In the genomic region with DNA sequence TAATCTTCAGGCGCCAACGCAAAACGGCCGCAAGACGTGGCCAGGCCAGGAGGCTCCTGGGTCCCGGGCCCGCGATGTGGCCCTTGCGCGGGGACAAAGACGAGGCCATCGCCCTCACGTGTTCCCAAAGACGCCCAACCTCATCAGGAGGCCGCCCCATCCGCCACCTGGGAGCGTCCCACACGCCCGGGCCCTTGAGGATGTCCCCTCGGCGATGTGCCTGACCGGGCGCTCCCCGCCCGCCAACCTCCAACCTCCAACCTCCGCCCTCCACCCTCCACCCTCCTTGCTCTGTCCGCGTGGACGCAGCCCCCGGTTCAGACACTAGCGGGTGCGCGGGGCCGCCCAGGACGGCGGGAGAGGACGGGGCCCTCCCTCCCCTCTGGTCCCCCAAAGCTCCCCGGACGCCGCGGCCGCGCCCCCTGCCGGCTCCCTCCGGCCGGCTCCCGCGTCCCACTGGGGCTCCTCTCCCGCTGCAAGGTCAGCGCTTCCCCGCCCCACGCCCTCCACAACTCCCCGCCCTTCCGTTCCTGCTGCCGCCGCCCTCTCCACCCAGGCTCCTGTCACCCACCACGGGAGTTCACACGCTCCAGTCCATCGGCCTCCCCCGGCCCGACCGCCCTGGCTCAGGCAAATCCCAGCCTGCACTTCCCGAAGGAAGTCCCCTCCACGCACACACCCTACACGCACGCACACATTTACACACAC, we compare ENCODE assay signal across 8 cellular contexts.
A peak's percentile ranks its signal among the peaks of the same experiment; 100 is the strongest.
DNase-seq lines count a peak whose midpoint lies in the region; ATAC-seq and TF ChIP-seq lines count a peak whose summit lies in the region.

No MANE protein-coding gene starts in this region.

- H3K4me2 ChIP-seq in BLaER1: peak overlapping the region; percentile 95

- intact Hi-C loops in left ventricle myocardium superior (cut with micrococcal nuclease) (no loop called here), gastrocnemius medialis (cut with DNase I; ENCODE audit: low total_unique reads) (no loop called here)

- H3K9me3 ChIP-seq in BLaER1 (no peaks in the 10 kb centered on the region), gastrocnemius medialis (no peaks in the 10 kb centered on the region)

- peak; percentile 83 for DNase-seq in NB4 (ENCODE audit: low read depth)
- peak; percentile 76 for DNase-seq in activated CD8-positive, alpha-beta memory T cell treated with anti-CD3 and anti-CD28 coated beads, Interleukin-2, amount 50 U/mL, for 48 hours
- peak; percentile 63 for DNase-seq in left ventricle myocardium superior
- DNase-seq in gastrocnemius medialis: no peak
- no peak for DNase-seq in HuH-7 (ENCODE audit: low spot score)
- no peak for DNase-seq in COLO829 (ENCODE audit: low spot score)

- H3K36me3 ChIP-seq in BLaER1: no peaks in the 10 kb centered on the region
- no peaks in the 10 kb centered on the region for H3K36me3 ChIP-seq in gastrocnemius medialis

- peak overlapping the region; percentile 47; the same call in 1 of the 2 replicates for H3K9ac ChIP-seq in BLaER1

- H3K4me3 ChIP-seq in BLaER1 (peak overlapping the region; percentile 65), NB4 (ENCODE audit: low read depth, low read length) (peak overlapping the region; percentile 11), gastrocnemius medialis (peak overlapping the region; percentile 6 to 33 (median 16))

- no peaks in the 10 kb centered on the region for H3K27me3 ChIP-seq in BLaER1
- H3K27me3 ChIP-seq in gastrocnemius medialis: peaks cover 26 to 32% (median 30%) of the 10 kb centered on the region in 3 donors

- TF ChIP-seq POLR2A in NB4 (IDR thresholded peaks at IDR 0.05; ENCODE audit: extremely low read depth, insufficient read length) (no peak), gastrocnemius medialis (IDR thresholded peaks at IDR 0.05) (no peak)

- in situ Hi-C loops in gastrocnemius medialis (cut with MboI; ENCODE audit: low sequenced_read_pairs in 4 of 4): no loop called here

- ATAC-seq in left ventricle myocardium superior (peak; percentile 83), gastrocnemius medialis (no peak), HG02973 (IDR thresholded peaks at IDR 0.05; ENCODE audit: unreplicated experiment) (no peak)

- H3K27ac ChIP-seq in BLaER1: 0 out of 2 replicates have a peak overlapping the region, but pooled peaks have one; percentile 18
- no peak overlapping the region for H3K27ac ChIP-seq in gastrocnemius medialis

- H3K4me1 ChIP-seq in BLaER1 (peaks cover 58% of the 10 kb centered on the region), gastrocnemius medialis (peaks cover 0 to 4% of the 10 kb centered on the region in 2 donors)

- no peaks in the 10 kb centered on the region for H4K20me1 ChIP-seq in BLaER1

- peak; percentile 44 for TF ChIP-seq CTCF in NB4 (IDR thresholded peaks at IDR 0.05; ENCODE audit: low read depth, low read length)
- TF ChIP-seq CTCF in gastrocnemius medialis (IDR thresholded peaks at IDR 0.05 in 4 of 5, conservative IDR thresholded peaks at IDR 0.05 in 1 of 5): no peak

Comparison
In these comparisons a context has a peak if more than half of its experiments do, and no peak if none do; other contexts are left out.
1. H3K4me3 ChIP-seq: peak in every context shown above with its lines; median percentile 65 in BLaER1; 16 in gastrocnemius medialis; 11 in NB4.
2. DNase-seq: peak in NB4 (single experiment), activated CD8-positive, alpha-beta memory T cell treated with anti-CD3 and anti-CD28 coated beads, Interleukin-2, amount 50 U/mL, for 48 hours (single experiment) and left ventricle myocardium superior (single experiment); none in gastrocnemius medialis (0 of 2), HuH-7 (single experiment) and COLO829 (single experiment).